ENCODE assay signal across 12 cellular contexts in genomic region chr6:74343804-74344203, GRCh38.
A peak's percentile ranks its signal among the peaks of the same experiment; 100 is the strongest.
DNase-seq lines count a peak whose midpoint lies in the region; TF ChIP-seq lines count a peak whose summit lies in the region.
"Had no signal": no experiment of that assay in that cellular context is flagged by ENCODE, and none has a peak within 500 bp of the region (broad histone marks: within the 10 kb centered on the region; RNA-seq: fewer than 3 reads in every experiment).

No MANE protein-coding gene starts in this region.

- TF ChIP-seq CTCF in brain microvascular endothelial cell (IDR thresholded peaks at IDR 0.05; ENCODE audit: low read depth, low read length, missing control alignments) (peak; percentile 48), nephron (IDR thresholded peaks at IDR 0.05; ENCODE audit: unreplicated experiment in 3 of 3) (peak in 2 of 3 experiments; percentile 9 to 23), tibial nerve (IDR thresholded peaks at IDR 0.05) (peak in 1 of 5 experiments; percentile 9)

- H3K9me3 ChIP-seq in tibial nerve = no peaks in the 10 kb centered on the region

- in situ Hi-C loops in brain microvascular endothelial cell (cut with HindIII; ENCODE audit: low pct_ligation_motif_present, low sequenced_read_pairs) = no loop called here

- H3K27ac Mint-ChIP-seq in nephron = no peak overlapping the region
- H3K27ac Mint-ChIP-seq: GM23338 had no signal

- H3K4me1 Mint-ChIP-seq in nephron = no peaks in the 10 kb centered on the region
- H3K4me1 Mint-ChIP-seq: GM23338 had no signal

- H3K27me3 Mint-ChIP-seq in nephron (ENCODE audit: low read depth) = peaks cover 4% of the 10 kb centered on the region

- H3K4me1 ChIP-seq in tibial nerve = no peaks in the 10 kb centered on the region

- no peak overlapping the region for H3K4me3 Mint-ChIP-seq in nephron
- H3K4me3 Mint-ChIP-seq: GM23338 had no signal

- peak; percentile 53 for DNase-seq in DMS53 (lab: John Stamatoyannopoulos, UW)
- peak; percentile 21 to 25 for DNase-seq in Kasumi-1 (lab: John Stamatoyannopoulos, UW)
- DNase-seq in brain microvascular endothelial cell = no peak
- no peak for DNase-seq in amygdala (lab: John Stamatoyannopoulos, UW)
- no peak for DNase-seq in HuH-7.5 (ENCODE audit: low spot score)
- no peak for DNase-seq in tibial nerve (ENCODE audit: low spot score in 2 of 2)
- DNase-seq in amniotic stem cell (lab: John Stamatoyannopoulos, UW) = no peak
- DNase-seq: activated CD4-positive, alpha-beta T cell treated with anti-CD3 and anti-CD28 coated beads for 1 hour; DND-41; NCI-H1417 treated with DMSO at 0.1 percent for 48 hours had no signal

- H3K4me3 ChIP-seq in brain microvascular endothelial cell (ENCODE audit: low read depth, low read length) (no peak overlapping the region), tibial nerve (no peak overlapping the region)
- H3K4me3 ChIP-seq: GM23338 had no signal

- TF ChIP-seq POLR2A in tibial nerve (IDR thresholded peaks at IDR 0.05) = no peak

- no peaks in the 10 kb centered on the region for H3K27me3 ChIP-seq in brain microvascular endothelial cell (replicated peaks)
- no peaks in the 10 kb centered on the region for H3K27me3 ChIP-seq in tibial nerve

- peaks cover 12% of the 10 kb centered on the region for H3K9me3 Mint-ChIP-seq in nephron

- WGBS in tibial nerve, 2 donors = 64 to 70% methylated on average over 3 of the region's 3 CpGs

- TF ChIP-seq EP300 in tibial nerve (IDR thresholded peaks at IDR 0.05) = no peak

- no peak overlapping the region for H3K27ac ChIP-seq in brain microvascular endothelial cell
- peak overlapping the region in 1 of 4 donors; percentile 20 for H3K27ac ChIP-seq in tibial nerve

- no peaks in the 10 kb centered on the region for H3K36me3 Mint-ChIP-seq in nephron (ENCODE audit: low read depth)

- H3K36me3 ChIP-seq in brain microvascular endothelial cell (replicated peaks) = no peaks in the 10 kb centered on the region
- H3K36me3 ChIP-seq in tibial nerve = no peaks in the 10 kb centered on the region

Comparison
In these comparisons a context has a peak if more than half of its experiments do, and no peak if none do; other contexts are left out.
1. DNase-seq: peak in DMS53 (single experiment) and Kasumi-1 (2 of 2); none in brain microvascular endothelial cell (single experiment), amygdala (0 of 56), HuH-7.5 (single experiment), tibial nerve (0 of 2) and amniotic stem cell (single experiment).